Comparison of ENCODE assay signal across 1 cellular context in the genomic region with DNA sequence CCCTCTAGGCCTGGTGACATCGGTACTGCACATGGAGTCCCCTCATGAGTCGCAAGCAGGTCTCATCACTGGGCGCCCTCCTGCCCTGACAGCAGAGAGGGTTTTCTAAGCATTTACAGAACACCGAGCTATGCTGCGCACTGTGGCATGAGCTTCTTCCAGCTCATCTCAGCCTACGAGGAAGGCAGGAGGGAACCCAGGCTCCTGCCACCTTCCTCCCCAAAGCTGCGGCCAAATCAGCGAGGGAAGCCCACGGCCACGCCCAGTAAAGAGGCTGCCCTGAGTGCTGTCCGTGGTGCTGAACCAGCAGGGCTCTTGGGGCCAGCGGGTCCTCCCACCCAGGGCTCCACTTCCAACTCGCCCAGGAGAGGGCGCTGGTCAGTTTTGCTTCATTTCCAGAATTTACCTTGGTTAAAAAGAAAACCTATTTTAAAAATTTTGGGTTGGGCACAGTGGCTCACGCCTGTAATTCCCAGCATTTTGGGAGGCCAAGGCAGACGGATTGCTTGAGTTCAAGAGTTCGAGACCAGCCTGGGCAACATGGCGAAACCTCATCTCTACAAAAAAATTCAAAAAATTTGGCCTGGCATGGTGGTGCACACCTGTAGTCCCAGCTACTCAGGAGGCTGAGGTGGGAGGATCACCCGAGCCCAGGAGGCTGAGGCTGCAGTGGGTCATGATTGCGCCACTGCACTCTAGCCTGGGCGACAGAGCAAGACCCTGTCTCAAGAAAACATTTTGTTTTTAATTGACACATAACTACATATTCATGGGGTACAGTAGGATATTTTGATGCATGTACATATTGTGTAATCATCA.
TF ChIP-seq lines count a peak whose summit lies in the region.

No MANE protein-coding gene starts in this region.

TF ChIP-seq in K562, 482 proteins besides CTCF, POLR2A, EP300 and RAD21 (continued from another document and continues in another):
- TF ChIP-seq ZBTB26 (CRISPR knock-in tag; IDR thresholded peaks at IDR 0.05) = no peak
- no peak for TF ChIP-seq CCAR2 (IDR thresholded peaks at IDR 0.05; ENCODE audit: low read depth, low read length)
- no peak for TF ChIP-seq ZNF436 (CRISPR knock-in tag; IDR thresholded peaks at IDR 0.05)
- TF ChIP-seq, protein P1, sequence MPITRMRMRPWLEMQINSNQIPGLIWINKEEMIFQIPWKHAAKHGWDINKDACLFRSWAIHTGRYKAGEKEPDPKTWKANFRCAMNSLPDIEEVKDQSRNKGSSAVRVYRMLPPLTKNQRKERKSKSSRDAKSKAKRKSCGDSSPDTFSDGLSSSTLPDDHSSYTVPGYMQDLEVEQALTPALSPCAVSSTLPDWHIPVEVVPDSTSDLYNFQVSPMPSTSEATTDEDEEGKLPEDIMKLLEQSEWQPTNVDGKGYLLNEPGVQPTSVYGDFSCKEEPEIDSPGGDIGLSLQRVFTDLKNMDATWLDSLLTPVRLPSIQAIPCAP (CRISPR knock-in tag; IDR thresholded peaks at IDR 0.05; ENCODE audit: borderline replicate concordance) = no peak
- TF ChIP-seq ZNF384 (IDR thresholded peaks at IDR 0.05; ENCODE audit: low read depth, low read length) = no peak
- TF ChIP-seq, protein P2, sequence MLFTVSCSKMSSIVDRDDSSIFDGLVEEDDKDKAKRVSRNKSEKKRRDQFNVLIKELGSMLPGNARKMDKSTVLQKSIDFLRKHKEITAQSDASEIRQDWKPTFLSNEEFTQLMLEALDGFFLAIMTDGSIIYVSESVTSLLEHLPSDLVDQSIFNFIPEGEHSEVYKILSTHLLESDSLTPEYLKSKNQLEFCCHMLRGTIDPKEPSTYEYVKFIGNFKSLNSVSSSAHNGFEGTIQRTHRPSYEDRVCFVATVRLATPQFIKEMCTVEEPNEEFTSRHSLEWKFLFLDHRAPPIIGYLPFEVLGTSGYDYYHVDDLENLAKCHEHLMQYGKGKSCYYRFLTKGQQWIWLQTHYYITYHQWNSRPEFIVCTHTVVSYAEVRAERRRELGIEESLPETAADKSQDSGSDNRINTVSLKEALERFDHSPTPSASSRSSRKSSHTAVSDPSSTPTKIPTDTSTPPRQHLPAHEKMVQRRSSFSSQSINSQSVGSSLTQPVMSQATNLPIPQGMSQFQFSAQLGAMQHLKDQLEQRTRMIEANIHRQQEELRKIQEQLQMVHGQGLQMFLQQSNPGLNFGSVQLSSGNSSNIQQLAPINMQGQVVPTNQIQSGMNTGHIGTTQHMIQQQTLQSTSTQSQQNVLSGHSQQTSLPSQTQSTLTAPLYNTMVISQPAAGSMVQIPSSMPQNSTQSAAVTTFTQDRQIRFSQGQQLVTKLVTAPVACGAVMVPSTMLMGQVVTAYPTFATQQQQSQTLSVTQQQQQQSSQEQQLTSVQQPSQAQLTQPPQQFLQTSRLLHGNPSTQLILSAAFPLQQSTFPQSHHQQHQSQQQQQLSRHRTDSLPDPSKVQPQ (CRISPR knock-in tag; IDR thresholded peaks at IDR 0.05; ENCODE audit: borderline replicate concordance) = no peak
- TF ChIP-seq ETS2 (tag; IDR thresholded peaks at IDR 0.05; ENCODE audit: borderline replicate concordance, poor library complexity, severe bottlenecking) = no peak
- no peak for TF ChIP-seq PCBP2 (IDR thresholded peaks at IDR 0.05; ENCODE audit: low read depth, low read length, poor library complexity, severe bottlenecking)
- 0 out of 4 replicates have a peak, but pooled peaks of 1 of the 2 experiments have one; percentile 14 for TF ChIP-seq HDAC1 (IDR thresholded peaks at IDR 0.05)
- peak; percentile 71; the same call in 1 of the 2 replicates for TF ChIP-seq LCOR (CRISPR knock-in tag; IDR thresholded peaks at IDR 0.05)
- TF ChIP-seq KLF10 (CRISPR knock-in tag; IDR thresholded peaks at IDR 0.05) = no peak
- TF ChIP-seq, protein P3, sequence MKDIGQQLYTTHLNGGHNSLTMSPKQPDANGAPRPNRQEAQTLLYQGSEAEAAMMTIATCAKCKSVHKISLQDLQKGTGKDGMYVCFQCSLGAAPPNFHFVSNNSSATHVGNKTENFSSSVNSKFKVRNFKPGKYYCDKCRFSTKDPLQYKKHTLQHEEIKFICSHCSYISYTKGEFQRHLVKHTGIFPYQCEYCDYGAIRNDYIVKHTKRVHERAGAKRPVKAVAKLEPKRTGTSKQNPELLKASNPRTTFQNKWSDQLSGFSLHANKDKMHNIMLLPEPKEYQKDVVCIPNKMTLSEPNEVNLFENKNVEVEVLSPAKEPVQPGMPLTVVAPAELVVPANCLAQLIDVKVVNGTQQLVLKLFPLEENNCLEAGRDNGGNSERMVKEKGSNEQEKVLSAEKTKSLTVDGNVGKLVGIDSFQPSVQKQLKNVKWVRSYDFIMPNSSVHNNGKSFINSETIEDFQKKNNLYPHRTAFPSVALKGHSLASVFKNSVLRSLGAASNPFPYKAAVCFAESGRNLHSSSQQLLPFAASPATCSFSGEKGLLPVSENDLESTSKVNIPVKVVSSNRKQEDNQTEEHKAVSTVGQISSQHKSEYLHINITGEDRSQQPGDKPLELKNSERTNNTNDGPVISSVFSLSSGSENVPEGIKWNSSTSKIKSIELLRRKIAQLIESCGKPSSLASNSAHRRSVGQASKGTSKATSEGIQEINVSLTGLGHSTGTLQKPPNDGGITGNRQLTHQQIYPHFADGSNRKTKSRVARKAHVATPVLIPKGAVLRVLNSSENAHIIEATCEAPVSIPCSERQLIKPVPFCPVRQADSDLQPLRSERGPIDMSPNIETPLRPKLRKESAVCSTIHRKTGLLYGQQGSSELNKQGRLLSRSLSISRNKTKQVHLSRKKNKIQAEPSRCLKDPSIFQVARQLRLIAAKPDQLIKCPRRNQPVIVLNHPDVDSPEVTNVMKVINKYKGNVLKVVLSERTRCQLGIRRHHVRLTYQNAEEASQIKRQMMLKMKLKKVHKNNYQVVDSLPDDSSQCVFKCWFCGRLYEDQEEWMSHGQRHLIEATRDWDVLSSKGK (CRISPR knock-in tag; IDR thresholded peaks at IDR 0.05) = no peak
- TF ChIP-seq ZNF395 (CRISPR knock-in tag; IDR thresholded peaks at IDR 0.05) = no peak
- no peak for TF ChIP-seq ZC3H4 (CRISPR knock-in tag; IDR thresholded peaks at IDR 0.05; ENCODE audit: borderline replicate concordance)
- peak in 1 of 2 experiments; percentile 44; a peak in 1 of 4 replicates for TF ChIP-seq MNT (conservative IDR thresholded peaks at IDR 0.05)
- no peak for TF ChIP-seq BRF2 (IDR thresholded peaks at IDR 0.05; ENCODE audit: borderline replicate concordance, insufficient read depth, insufficient read length)
- TF ChIP-seq SMARCE1 (IDR thresholded peaks at IDR 0.05) = no peak
- no peak for TF ChIP-seq MAFF (IDR thresholded peaks at IDR 0.05; ENCODE audit: low read length)
- TF ChIP-seq PTBP1 (IDR thresholded peaks at IDR 0.05; ENCODE audit: low read depth, low read length) = no peak
- TF ChIP-seq ZNF232 (CRISPR knock-in tag; IDR thresholded peaks at IDR 0.05) = 0 out of 2 replicates have a peak, but pooled peaks have one; percentile 65
- no peak for TF ChIP-seq TRIM24 (IDR thresholded peaks at IDR 0.05)
- peak in 1 of 2 experiments; percentile 83; a peak in 2 of 4 replicates for TF ChIP-seq MAZ (CRISPR knock-in tag; conservative IDR thresholded peaks at IDR 0.05 in 1 of 2, IDR thresholded peaks at IDR 0.05 in 1 of 2)
- 0 out of 2 replicates have a peak, but pooled peaks have one; percentile 21 for TF ChIP-seq JUND (IDR thresholded peaks at IDR 0.05; ENCODE audit: borderline replicate concordance, low read depth, low read length)
- TF ChIP-seq JUND (tag; IDR thresholded peaks at IDR 0.05; ENCODE audit: borderline replicate concordance, low read depth, low read length) = no peak; the same call in 2 of the 3 replicates
- TF ChIP-seq ZNF263 (CRISPR knock-in tag; IDR thresholded peaks at IDR 0.05; ENCODE audit: borderline replicate concordance) = peak; percentile 79
- no peak for TF ChIP-seq PYGO2 (tag; IDR thresholded peaks at IDR 0.05)
- TF ChIP-seq, protein P4, sequence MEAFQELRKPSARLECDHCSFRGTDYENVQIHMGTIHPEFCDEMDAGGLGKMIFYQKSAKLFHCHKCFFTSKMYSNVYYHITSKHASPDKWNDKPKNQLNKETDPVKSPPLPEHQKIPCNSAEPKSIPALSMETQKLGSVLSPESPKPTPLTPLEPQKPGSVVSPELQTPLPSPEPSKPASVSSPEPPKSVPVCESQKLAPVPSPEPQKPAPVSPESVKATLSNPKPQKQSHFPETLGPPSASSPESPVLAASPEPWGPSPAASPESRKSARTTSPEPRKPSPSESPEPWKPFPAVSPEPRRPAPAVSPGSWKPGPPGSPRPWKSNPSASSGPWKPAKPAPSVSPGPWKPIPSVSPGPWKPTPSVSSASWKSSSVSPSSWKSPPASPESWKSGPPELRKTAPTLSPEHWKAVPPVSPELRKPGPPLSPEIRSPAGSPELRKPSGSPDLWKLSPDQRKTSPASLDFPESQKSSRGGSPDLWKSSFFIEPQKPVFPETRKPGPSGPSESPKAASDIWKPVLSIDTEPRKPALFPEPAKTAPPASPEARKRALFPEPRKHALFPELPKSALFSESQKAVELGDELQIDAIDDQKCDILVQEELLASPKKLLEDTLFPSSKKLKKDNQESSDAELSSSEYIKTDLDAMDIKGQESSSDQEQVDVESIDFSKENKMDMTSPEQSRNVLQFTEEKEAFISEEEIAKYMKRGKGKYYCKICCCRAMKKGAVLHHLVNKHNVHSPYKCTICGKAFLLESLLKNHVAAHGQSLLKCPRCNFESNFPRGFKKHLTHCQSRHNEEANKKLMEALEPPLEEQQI (IDR thresholded peaks at IDR 0.05) = peak; percentile 53; the same call in 1 of the 2 replicates
- TF ChIP-seq TGIF2 (CRISPR knock-in tag; IDR thresholded peaks at IDR 0.05) = no peak
- no peak for TF ChIP-seq EWSR1 (IDR thresholded peaks at IDR 0.05; ENCODE audit: borderline replicate concordance, low read depth, partially characterized antibody)
- peak; percentile 79; the same call in 1 of the 2 replicates for TF ChIP-seq XRCC5 (IDR thresholded peaks at IDR 0.05; ENCODE audit: low read depth, low read length)
- TF ChIP-seq PHB (CRISPR knock-in tag; IDR thresholded peaks at IDR 0.05) = no peak
- 0 out of 2 replicates have a peak, but pooled peaks have one; percentile 19 for TF ChIP-seq SMAD4 (CRISPR knock-in tag; conservative IDR thresholded peaks at IDR 0.05)
- TF ChIP-seq SREBF2 (CRISPR knock-in tag; IDR thresholded peaks at IDR 0.05) = no peak
- TF ChIP-seq, protein P5, sequence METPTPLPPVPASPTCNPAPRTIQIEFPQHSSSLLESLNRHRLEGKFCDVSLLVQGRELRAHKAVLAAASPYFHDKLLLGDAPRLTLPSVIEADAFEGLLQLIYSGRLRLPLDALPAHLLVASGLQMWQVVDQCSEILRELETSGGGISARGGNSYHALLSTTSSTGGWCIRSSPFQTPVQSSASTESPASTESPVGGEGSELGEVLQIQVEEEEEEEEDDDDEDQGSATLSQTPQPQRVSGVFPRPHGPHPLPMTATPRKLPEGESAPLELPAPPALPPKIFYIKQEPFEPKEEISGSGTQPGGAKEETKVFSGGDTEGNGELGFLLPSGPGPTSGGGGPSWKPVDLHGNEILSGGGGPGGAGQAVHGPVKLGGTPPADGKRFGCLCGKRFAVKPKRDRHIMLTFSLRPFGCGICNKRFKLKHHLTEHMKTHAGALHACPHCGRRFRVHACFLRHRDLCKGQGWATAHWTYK (CRISPR knock-in tag; IDR thresholded peaks at IDR 0.05) = no peak
- TF ChIP-seq HDAC2 (IDR thresholded peaks at IDR 0.05) = peak; percentile 36; the same call in 1 of the 2 replicates
- TF ChIP-seq ZNF197 (CRISPR knock-in tag; IDR thresholded peaks at IDR 0.05; ENCODE audit: low read depth) = 0 out of 2 replicates have a peak, but pooled peaks have one; percentile 44
- no peak for TF ChIP-seq YY1 (IDR thresholded peaks at IDR 0.05; ENCODE audit: borderline replicate concordance in 1 of 3, control insufficient read depth in 1 of 3, extremely low read depth in 1 of 3, insufficient read depth in 3 of 3, insufficient read length in 1 of 3, insufficient replicate concordance in 2 of 3, low read depth in 1 of 3, low read length in 2 of 3)
